ENCODE assay signal across 25 cellular contexts in genomic region chr15:59249816-59250215, GRCh38. TPM values are rescaled to one million over a fixed set of nuclear protein-coding genes. Genes with fewer than 3 reads are reported as not detected.
A peak's percentile ranks its signal among the peaks of the same experiment; 100 is the strongest.
DNase-seq lines count a peak whose midpoint lies in the region; ATAC-seq and TF ChIP-seq lines count a peak whose summit lies in the region.
"Had no signal": no experiment of that assay in that cellular context is flagged by ENCODE, and none has a peak within 500 bp of the region (broad histone marks: within the 10 kb centered on the region; RNA-seq: fewer than 3 reads in every experiment).

No MANE protein-coding gene starts in this region.

- peaks cover 39% of the 10 kb centered on the region for H3K4me1 Mint-ChIP-seq in activated CD8-positive, alpha-beta memory T cell treated with anti-CD3 and anti-CD28 coated beads, Interleukin-2, amount 10 ng/mL, durations not matched to agents 7 days and 5 days
- H3K4me1 Mint-ChIP-seq in activated naive CD8-positive, alpha-beta T cell treated with anti-CD3 and anti-CD28 coated beads, Interleukin-2, amount 50 U/mL, for 24 hours, result peaks cover 54% of the 10 kb centered on the region
- peaks cover 6% of the 10 kb centered on the region for H3K4me1 Mint-ChIP-seq in stimulated activated effector memory CD8-positive, alpha-beta T cell treated with anti-CD3 and anti-CD28 coated beads, Interleukin-12 subunit alpha, Interleukin-12 subunit beta, amount 100 ng/mL, for 72 hours
- H3K4me1 Mint-ChIP-seq: brain had no signal

- no peaks in the 10 kb centered on the region for H3K9me3 ChIP-seq in OCI-LY1 (ENCODE audit: low read length)
- H3K9me3 ChIP-seq: HAP-1 had no signal

- peak; percentile 2 for ATAC-seq in activated CD8-positive, alpha-beta memory T cell treated with anti-CD3 and anti-CD28 coated beads, Interleukin-2, amount 10 ng/mL, durations not matched to agents 7 days and 5 days
- no peak for ATAC-seq in activated naive CD8-positive, alpha-beta T cell treated with anti-CD3 and anti-CD28 coated beads, Interleukin-2, amount 50 U/mL, for 24 hours
- ATAC-seq in stimulated activated effector memory CD8-positive, alpha-beta T cell treated with anti-CD3 and anti-CD28 coated beads, Interleukin-12 subunit alpha, Interleukin-12 subunit beta, amount 100 ng/mL, for 72 hours, result no peak
- ATAC-seq in HG02588 (IDR thresholded peaks at IDR 0.05; ENCODE audit: unreplicated experiment) (no peak), GM21576 (IDR thresholded peaks at IDR 0.05; ENCODE audit: unreplicated experiment) (no peak)
- ATAC-seq: right cardiac atrium had no signal

- H3K79me2 ChIP-seq in OCI-LY1 (ENCODE audit: insufficient read depth, low read length), result no peaks in the 10 kb centered on the region

- H3K4me3 ChIP-seq in OCI-LY1 (ENCODE audit: low read depth, low read length, poor library complexity, severe bottlenecking), result peak overlapping the region; percentile 40
- H3K4me3 ChIP-seq: HAP-1 had no signal

- H3K9ac ChIP-seq in OCI-LY1 (ENCODE audit: low read length), result peak overlapping the region; percentile 28; the same call in 1 of the 2 replicates

- H3K4me2 ChIP-seq in OCI-LY1 (ENCODE audit: low read length), result peak overlapping the region; percentile 62; the same call in 1 of the 2 replicates

- peaks cover 15% of the 10 kb centered on the region; the same call in 1 of the 2 replicates for H3F3A ChIP-seq in OCI-LY1 (ENCODE audit: insufficient read depth, low read length)

- H3K9me2 ChIP-seq in OCI-LY1 (ENCODE audit: low read depth, low read length), result no peaks in the 10 kb centered on the region

- no peak overlapping the region for H3K27ac Mint-ChIP-seq in activated CD8-positive, alpha-beta memory T cell treated with anti-CD3 and anti-CD28 coated beads, Interleukin-2, amount 10 ng/mL, durations not matched to agents 7 days and 5 days
- H3K27ac Mint-ChIP-seq in activated naive CD8-positive, alpha-beta T cell treated with anti-CD3 and anti-CD28 coated beads, Interleukin-2, amount 50 U/mL, for 24 hours, result peak overlapping the region; percentile 70
- H3K27ac Mint-ChIP-seq in stimulated activated effector memory CD8-positive, alpha-beta T cell treated with anti-CD3 and anti-CD28 coated beads, Interleukin-12 subunit alpha, Interleukin-12 subunit beta, amount 100 ng/mL, for 72 hours, result peak overlapping the region; percentile 72
- H3K27ac Mint-ChIP-seq: activated naive CD8-positive, alpha-beta T cell; brain had no signal

- H2AFZ ChIP-seq in OCI-LY1 (ENCODE audit: low read length), result no peak overlapping the region

- H4K20me1 ChIP-seq in OCI-LY1 (ENCODE audit: insufficient read depth, low read length), result no peaks in the 10 kb centered on the region

- no peak for TF ChIP-seq CTCF in OCI-LY1 (IDR thresholded peaks at IDR 0.05; ENCODE audit: low read length)

- peak overlapping the region; percentile 88 for H3K27ac ChIP-seq in OCI-LY1 (ENCODE audit: low read depth, low read length, poor library complexity, severe bottlenecking)

- no peaks in the 10 kb centered on the region for H3K27me3 ChIP-seq in OCI-LY1 (ENCODE audit: insufficient read depth, low read length)

- no peak for DNase-seq in activated CD8-positive, alpha-beta memory T cell treated with anti-CD3 and anti-CD28 coated beads, Interleukin-2, amount 10 ng/mL, durations not matched to agents 7 days and 5 days
- DNase-seq in activated CD8-positive, alpha-beta memory T cell treated with anti-CD3 and anti-CD28 coated beads, Interleukin-2, amount 50 U/mL, for 4 hours, result no peak
- DNase-seq in activated naive CD8-positive, alpha-beta T cell treated with anti-CD3 and anti-CD28 coated beads, Interleukin-2, amount 50 U/mL, for 24 hours, result no peak
- DNase-seq in stimulated activated effector memory CD8-positive, alpha-beta T cell treated with anti-CD3 and anti-CD28 coated beads, Interleukin-12 subunit alpha, Interleukin-12 subunit beta, amount 100 ng/mL, for 72 hours (ENCODE audit: low spot score in 2 of 2), result no peak
- no peak for DNase-seq in activated gamma-delta T cell treated with Interleukin-2 at 50 U/mL for 16 hours
- DNase-seq: ACHN; activated CD4-positive, alpha-beta T cell treated with anti-CD3 and anti-CD28 coated beads for 1 hour; activated T-cell treated with anti-CD3 and anti-CD28 coated beads for 4 hours; cortex of kidney; EL; kidney glomerular epithelial cell; midbrain; NCI-H187 treated with DMSO at 0.1 percent for 48 hours; NCI-H446 treated with DMSO at 0.1 percent for 48 hours; right cardiac atrium; SIG-M5 had no signal

- no peak overlapping the region for H3K4me3 Mint-ChIP-seq in activated CD8-positive, alpha-beta memory T cell treated with anti-CD3 and anti-CD28 coated beads, Interleukin-2, amount 10 ng/mL, durations not matched to agents 7 days and 5 days
- no peak overlapping the region for H3K4me3 Mint-ChIP-seq in activated naive CD8-positive, alpha-beta T cell treated with anti-CD3 and anti-CD28 coated beads, Interleukin-2, amount 50 U/mL, for 24 hours
- H3K4me3 Mint-ChIP-seq in stimulated activated effector memory CD8-positive, alpha-beta T cell treated with anti-CD3 and anti-CD28 coated beads, Interleukin-12 subunit alpha, Interleukin-12 subunit beta, amount 100 ng/mL, for 72 hours, result no peak overlapping the region
- H3K4me3 Mint-ChIP-seq: activated naive CD8-positive, alpha-beta T cell; brain had no signal

- no peaks in the 10 kb centered on the region for H3K9me3 Mint-ChIP-seq in activated CD8-positive, alpha-beta memory T cell treated with anti-CD3 and anti-CD28 coated beads, Interleukin-2, amount 10 ng/mL, durations not matched to agents 7 days and 5 days (ENCODE audit: low read depth)
- H3K9me3 Mint-ChIP-seq in activated naive CD8-positive, alpha-beta T cell treated with anti-CD3 and anti-CD28 coated beads, Interleukin-2, amount 50 U/mL, for 24 hours, result no peaks in the 10 kb centered on the region
- no peaks in the 10 kb centered on the region for H3K9me3 Mint-ChIP-seq in stimulated activated effector memory CD8-positive, alpha-beta T cell treated with anti-CD3 and anti-CD28 coated beads, Interleukin-12 subunit alpha, Interleukin-12 subunit beta, amount 100 ng/mL, for 72 hours
- H3K9me3 Mint-ChIP-seq: brain had no signal

- CTCF ChIA-PET in activated CD8-positive, alpha-beta memory T cell treated with anti-CD3 and anti-CD28 coated beads, Interleukin-2, amount 10 ng/mL, durations not matched to agents 7 days and 5 days (lab: Charles Lee), result interaction anchor here (3.9 kb wide), 1 partner anchor 279 kb away, joined by 13 read pairs; no protein-coding TSS in a partner anchor

- H3K4me1 ChIP-seq in OCI-LY1 (ENCODE audit: insufficient read depth, low read length, severe bottlenecking), result peaks cover 70% of the 10 kb centered on the region
- H3K4me1 ChIP-seq: HAP-1 had no signal

- no peaks in the 10 kb centered on the region for H3K27me3 Mint-ChIP-seq in activated CD8-positive, alpha-beta memory T cell treated with anti-CD3 and anti-CD28 coated beads, Interleukin-2, amount 10 ng/mL, durations not matched to agents 7 days and 5 days
- no peaks in the 10 kb centered on the region for H3K27me3 Mint-ChIP-seq in activated naive CD8-positive, alpha-beta T cell treated with anti-CD3 and anti-CD28 coated beads, Interleukin-2, amount 50 U/mL, for 24 hours
- H3K27me3 Mint-ChIP-seq: activated naive CD8-positive, alpha-beta T cell; brain had no signal

- H3K36me3 ChIP-seq in OCI-LY1 (ENCODE audit: insufficient read depth, low read length), result peaks cover 21% of the 10 kb centered on the region; the same call in 1 of the 2 replicates
- H3K36me3 ChIP-seq: HAP-1 had no signal

- H3K36me3 Mint-ChIP-seq in activated CD8-positive, alpha-beta memory T cell treated with anti-CD3 and anti-CD28 coated beads, Interleukin-2, amount 10 ng/mL, durations not matched to agents 7 days and 5 days, result peaks cover 14% of the 10 kb centered on the region
- no peaks in the 10 kb centered on the region for H3K36me3 Mint-ChIP-seq in activated naive CD8-positive, alpha-beta T cell treated with anti-CD3 and anti-CD28 coated beads, Interleukin-2, amount 50 U/mL, for 24 hours (ENCODE audit: low read depth)
- H3K36me3 Mint-ChIP-seq in stimulated activated effector memory CD8-positive, alpha-beta T cell treated with anti-CD3 and anti-CD28 coated beads, Interleukin-12 subunit alpha, Interleukin-12 subunit beta, amount 100 ng/mL, for 72 hours, result peaks cover 6% of the 10 kb centered on the region
- H3K36me3 Mint-ChIP-seq: activated naive CD8-positive, alpha-beta T cell had no signal

RNA-seq across cellular contexts. Expression of gene LDHAL6B, which starts 43.2 kb away (rescaled TPM):
- total RNA-seq in activated CD8-positive, alpha-beta memory T cell treated with anti-CD3 and anti-CD28 coated beads, Interleukin-2, amount 10 ng/mL, durations not matched to agents 7 days and 5 days, result not detected
- total RNA-seq: endothelial cell of umbilical vein; frontal cortex; right cardiac atrium; T-helper 2 cell treated with Interferon-gamma antibody and Interleukin-4, amounts not matched to agents 100 ng/mL and 5 ng/mL, for 36 hours had no signal
